Comparison of ENCODE assay signal across 17 cellular contexts in the genomic region with DNA sequence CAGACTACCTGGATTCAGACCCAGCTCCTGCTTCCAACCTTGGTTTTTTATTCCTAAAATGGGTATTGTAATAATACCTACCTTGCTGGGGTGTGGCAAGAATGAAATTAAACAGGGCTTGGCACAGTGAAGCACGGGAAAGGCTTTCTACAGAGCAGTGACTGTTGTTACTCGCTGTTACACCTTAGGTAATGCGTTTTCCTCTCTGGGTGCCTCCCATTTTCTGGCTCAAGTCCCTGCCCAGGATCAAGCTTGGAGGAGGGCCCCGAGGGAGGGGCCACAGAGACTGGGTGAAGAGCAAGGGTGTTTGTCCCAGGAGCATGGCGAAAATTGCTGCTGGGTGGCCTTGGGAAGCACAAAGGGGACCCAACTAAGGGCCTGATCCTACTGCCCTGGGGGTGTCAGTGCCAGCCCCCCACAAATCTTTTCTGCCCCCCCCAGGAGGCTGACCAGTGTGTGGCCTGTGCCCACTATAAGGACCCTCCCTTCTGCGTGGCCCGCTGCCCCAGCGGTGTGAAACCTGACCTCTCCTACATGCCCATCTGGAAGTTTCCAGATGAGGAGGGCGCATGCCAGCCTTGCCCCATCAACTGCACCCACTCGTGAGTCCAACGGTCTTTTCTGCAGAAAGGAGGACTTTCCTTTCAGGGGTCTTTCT. TPM values are rescaled to one million over a fixed set of nuclear protein-coding genes. Genes with fewer than 3 reads are reported as not detected.
DNase-seq lines count a peak whose midpoint lies in the region; TF ChIP-seq lines count a peak whose summit lies in the region.
"Had no signal": no experiment of that assay in that cellular context is flagged by ENCODE, and none has a peak within 500 bp of the region (broad histone marks: within the 10 kb centered on the region; RNA-seq: fewer than 3 reads in every experiment).

No MANE protein-coding gene starts in this region.

- no peak for TF ChIP-seq POLR2A in thyroid gland (IDR thresholded peaks at IDR 0.05)

- intact Hi-C loops in thyroid gland (cut with DNase I) = no loop called here

- H3K27ac ChIP-seq in epithelial cell of prostate (peak overlapping the region; percentile 77), liver (ENCODE audit: low read depth in 1 of 2, low read length in 2 of 2) (no peak overlapping the region), thyroid gland (peak overlapping the region; percentile 36 to 63 (median 58))
- H3K27ac ChIP-seq: cardiac muscle cell, HL-60 had no signal

- H3K4me3 ChIP-seq in liver (ENCODE audit: low read depth in 1 of 3, low read length in 3 of 3) = no peak overlapping the region
- H3K4me3 ChIP-seq in thyroid gland (replicated peaks in 1 of 3) = no peak overlapping the region
- H3K4me3 ChIP-seq: cardiac muscle cell had no signal

- H3K9me3 ChIP-seq in liver (ENCODE audit: control insufficient read depth in 4 of 4, low read length in 3 of 4) (no peaks in the 10 kb centered on the region), thyroid gland (no peaks in the 10 kb centered on the region)

- H3K27me3 ChIP-seq in liver (ENCODE audit: control insufficient read depth in 4 of 4, insufficient read depth in 4 of 4, low read length in 3 of 4) (no peaks in the 10 kb centered on the region), thyroid gland (no peaks in the 10 kb centered on the region)
- H3K27me3 ChIP-seq: cardiac muscle cell had no signal

- H3K36me3 ChIP-seq in liver (ENCODE audit: control insufficient read depth in 4 of 4, insufficient read depth in 3 of 4, low read depth in 1 of 4, low read length in 3 of 4) = peaks cover 2 to 29% (median 8%) of the 10 kb centered on the region in 4 donors
- peaks cover 33 to 44% of the 10 kb centered on the region in 2 donors for H3K36me3 ChIP-seq in thyroid gland

- peak; percentile 31 for DNase-seq in NCI-H2029 treated with DMSO at 0.1 percent for 48 hours (lab: John Stamatoyannopoulos, UW)
- no peak for DNase-seq in epithelial cell of prostate (ENCODE audit: low read depth, low spot score)
- peak in 1 of 2 donors; percentile 44 for DNase-seq in thyroid gland
- DNase-seq in AG08395 (ENCODE audit: low spot score) = no peak
- no peak for DNase-seq in activated CD4-positive, alpha-beta T cell treated with anti-CD3 and anti-CD28 coated beads for 1 hour
- DNase-seq in Ammon's horn (ENCODE audit: low spot score) = no peak
- DNase-seq in cortex of kidney (lab: John Stamatoyannopoulos, UW) = no peak
- DNase-seq: activated CD4-positive, alpha-beta memory T cell treated with anti-CD3 and anti-CD28 coated beads, Interleukin-2, amount 10 ng/mL, durations not matched to agents 7 days and 5 days; DMS53; endodermal cell; Karpas-422; NCI-H1436; NCI-H510A had no signal

- TF ChIP-seq RAD21 in liver (IDR thresholded peaks at IDR 0.05) = no peak

- TF ChIP-seq CTCF in liver (IDR thresholded peaks at IDR 0.05; ENCODE audit: low read depth, low read length, missing input control) (no peak), thyroid gland (IDR thresholded peaks at IDR 0.05) (no peak)

- WGBS in liver = 69% methylated on average over 11 of the region's 11 CpGs
- WGBS in thyroid gland, 2 donors = 84 to 90% methylated on average over 9 to 11 of the region's 11 CpGs

- H3K4me1 ChIP-seq in liver (ENCODE audit: control insufficient read depth in 4 of 4, insufficient read depth in 4 of 4, low read length in 3 of 4) = peaks cover 0 to 18% (median 10%) of the 10 kb centered on the region in 4 donors
- peaks cover 3 to 13% of the 10 kb centered on the region in 2 donors for H3K4me1 ChIP-seq in thyroid gland

- H3K9ac ChIP-seq in liver (ENCODE audit: low read depth in 1 of 2, low read length in 2 of 2) = no peak overlapping the region

TF ChIP-seq in liver, 16 proteins besides CTCF, POLR2A, EP300 and RAD21:
- TF ChIP-seq NR2F2 (IDR thresholded peaks at IDR 0.05) (no peak), GABPA (IDR thresholded peaks at IDR 0.05 in 1 of 2, conservative IDR thresholded peaks at IDR 0.05 in 1 of 2) (no peak), FOXA2 (IDR thresholded peaks at IDR 0.05) (no peak), RXRA (IDR thresholded peaks at IDR 0.05) (no peak), EGR1 (IDR thresholded peaks at IDR 0.05; ENCODE audit: low read depth in 2 of 2) (no peak), FOXA1 (IDR thresholded peaks at IDR 0.05) (no peak), JUND (IDR thresholded peaks at IDR 0.05) (no peak), YY1 (IDR thresholded peaks at IDR 0.05) (no peak), TAF1 (conservative IDR thresholded peaks at IDR 0.05) (no peak), SP1 (IDR thresholded peaks at IDR 0.05) (peak; percentile 42), HNF4G (IDR thresholded peaks at IDR 0.05) (no peak), HNF4A (conservative IDR thresholded peaks at IDR 0.05) (peak in 1 of 2 donors; percentile 27)
- TF ChIP-seq, protein P1, sequence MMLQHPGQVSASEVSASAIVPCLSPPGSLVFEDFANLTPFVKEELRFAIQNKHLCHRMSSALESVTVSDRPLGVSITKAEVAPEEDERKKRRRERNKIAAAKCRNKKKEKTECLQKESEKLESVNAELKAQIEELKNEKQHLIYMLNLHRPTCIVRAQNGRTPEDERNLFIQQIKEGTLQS (IDR thresholded peaks at IDR 0.05) = no peak
- TF ChIP-seq, protein P2, sequence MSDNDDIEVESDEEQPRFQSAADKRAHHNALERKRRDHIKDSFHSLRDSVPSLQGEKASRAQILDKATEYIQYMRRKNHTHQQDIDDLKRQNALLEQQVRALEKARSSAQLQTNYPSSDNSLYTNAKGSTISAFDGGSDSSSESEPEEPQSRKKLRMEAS (IDR thresholded peaks at IDR 0.05) = no peak
- TF ChIP-seq, protein P3, sequence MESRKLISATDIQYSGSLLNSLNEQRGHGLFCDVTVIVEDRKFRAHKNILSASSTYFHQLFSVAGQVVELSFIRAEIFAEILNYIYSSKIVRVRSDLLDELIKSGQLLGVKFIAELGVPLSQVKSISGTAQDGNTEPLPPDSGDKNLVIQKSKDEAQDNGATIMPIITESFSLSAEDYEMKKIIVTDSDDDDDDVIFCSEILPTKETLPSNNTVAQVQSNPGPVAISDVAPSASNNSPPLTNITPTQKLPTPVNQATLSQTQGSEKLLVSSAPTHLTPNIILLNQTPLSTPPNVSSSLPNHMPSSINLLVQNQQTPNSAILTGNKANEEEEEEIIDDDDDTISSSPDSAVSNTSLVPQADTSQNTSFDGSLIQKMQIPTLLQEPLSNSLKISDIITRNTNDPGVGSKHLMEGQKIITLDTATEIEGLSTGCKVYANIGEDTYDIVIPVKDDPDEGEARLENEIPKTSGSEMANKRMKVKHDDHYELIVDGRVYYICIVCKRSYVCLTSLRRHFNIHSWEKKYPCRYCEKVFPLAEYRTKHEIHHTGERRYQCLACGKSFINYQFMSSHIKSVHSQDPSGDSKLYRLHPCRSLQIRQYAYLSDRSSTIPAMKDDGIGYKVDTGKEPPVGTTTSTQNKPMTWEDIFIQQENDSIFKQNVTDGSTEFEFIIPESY (IDR thresholded peaks at IDR 0.05) = no peak
- TF ChIP-seq, protein P4, sequence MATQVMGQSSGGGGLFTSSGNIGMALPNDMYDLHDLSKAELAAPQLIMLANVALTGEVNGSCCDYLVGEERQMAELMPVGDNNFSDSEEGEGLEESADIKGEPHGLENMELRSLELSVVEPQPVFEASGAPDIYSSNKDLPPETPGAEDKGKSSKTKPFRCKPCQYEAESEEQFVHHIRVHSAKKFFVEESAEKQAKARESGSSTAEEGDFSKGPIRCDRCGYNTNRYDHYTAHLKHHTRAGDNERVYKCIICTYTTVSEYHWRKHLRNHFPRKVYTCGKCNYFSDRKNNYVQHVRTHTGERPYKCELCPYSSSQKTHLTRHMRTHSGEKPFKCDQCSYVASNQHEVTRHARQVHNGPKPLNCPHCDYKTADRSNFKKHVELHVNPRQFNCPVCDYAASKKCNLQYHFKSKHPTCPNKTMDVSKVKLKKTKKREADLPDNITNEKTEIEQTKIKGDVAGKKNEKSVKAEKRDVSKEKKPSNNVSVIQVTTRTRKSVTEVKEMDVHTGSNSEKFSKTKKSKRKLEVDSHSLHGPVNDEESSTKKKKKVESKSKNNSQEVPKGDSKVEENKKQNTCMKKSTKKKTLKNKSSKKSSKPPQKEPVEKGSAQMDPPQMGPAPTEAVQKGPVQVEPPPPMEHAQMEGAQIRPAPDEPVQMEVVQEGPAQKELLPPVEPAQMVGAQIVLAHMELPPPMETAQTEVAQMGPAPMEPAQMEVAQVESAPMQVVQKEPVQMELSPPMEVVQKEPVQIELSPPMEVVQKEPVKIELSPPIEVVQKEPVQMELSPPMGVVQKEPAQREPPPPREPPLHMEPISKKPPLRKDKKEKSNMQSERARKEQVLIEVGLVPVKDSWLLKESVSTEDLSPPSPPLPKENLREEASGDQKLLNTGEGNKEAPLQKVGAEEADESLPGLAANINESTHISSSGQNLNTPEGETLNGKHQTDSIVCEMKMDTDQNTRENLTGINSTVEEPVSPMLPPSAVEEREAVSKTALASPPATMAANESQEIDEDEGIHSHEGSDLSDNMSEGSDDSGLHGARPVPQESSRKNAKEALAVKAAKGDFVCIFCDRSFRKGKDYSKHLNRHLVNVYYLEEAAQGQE (IDR thresholded peaks at IDR 0.05) = no peak

RNA-seq across cellular contexts. Expression of a gene that starts 13.3 kb away (rescaled TPM):
- 10 to 100 TPM; 11.1 to 13.4 TPM for total RNA-seq in liver
- 10 to 100 TPM; 44.6 to 99.0 TPM for polyA plus RNA-seq in liver
- total RNA-seq in thyroid gland = 100 to 1,000 TPM in 1 of 4 donors, 10 to 100 TPM in 3; 39.8 to 134 (median 70.3) TPM

RNA-seq across cellular contexts. Expression of a gene that starts 17.1 kb away (rescaled TPM):
- total RNA-seq in liver (10 to 100 TPM; 21.0 to 28.8 TPM), thyroid gland (100 to 1,000 TPM in 3 of 4 donors, 10 to 100 TPM in 1; 74.3 to 170 (median 139) TPM)
- polyA plus RNA-seq in liver = 10 to 100 TPM in 1 of 2 donors, 1 to 10 TPM in 1; 4.7 to 10.5 TPM

RNA-seq across cellular contexts. Expression of a gene that starts 20.7 kb away (rescaled TPM):
- total RNA-seq in liver (1 to 10 TPM; 1.9 to 3.0 TPM), thyroid gland (10 to 100 TPM in 1 of 4 donors, 1 to 10 TPM in 3; 7.1 to 14.0 (median 8.7) TPM)
- polyA plus RNA-seq in liver = 1 to 10 TPM; 1.9 to 6.8 TPM

RNA-seq across cellular contexts. Expression of a gene that starts 29.2 kb away (rescaled TPM):
- total RNA-seq in liver = 10 to 100 TPM in 1 of 2 donors, 1 to 10 TPM in 1; 7.9 to 19.5 TPM
- 10 to 100 TPM; 13.3 to 14.6 TPM for polyA plus RNA-seq in liver
- total RNA-seq in thyroid gland = 10 to 100 TPM; 55.6 to 88.1 (median 72.7) TPM

RNA-seq across cellular contexts. Expression of a gene that starts 48.8 kb away (rescaled TPM):
- total RNA-seq in liver = 1 to 10 TPM in 1 of 2 donors, not detected in 1; 8.6 TPM
- under 1 TPM; 0.20 to 0.26 TPM for polyA plus RNA-seq in liver
- total RNA-seq in thyroid gland = 1 to 10 TPM in 3 of 4 donors, not detected in 1; 1.1 to 3.3 (median 1.2) TPM
- total RNA-seq: activated CD4-positive, alpha-beta memory T cell treated with anti-CD3 and anti-CD28 coated beads, Interleukin-2, amount 10 ng/mL, durations not matched to agents 7 days and 5 days had no signal
- polyA plus RNA-seq: BJ had no signal

Comparison
In these comparisons a context has a peak if more than half of its experiments do, and no peak if none do; other contexts are left out.
1. H3K27ac ChIP-seq: peak in epithelial cell of prostate (single experiment) and thyroid gland (3 of 3); none in liver (0 of 2).